ENCODE assay signal across 19 cellular contexts in genomic region chr3:140472621-140473020, GRCh38.
"Had no signal": no experiment of that assay in that cellular context is flagged by ENCODE, and none has a peak within 500 bp of the region (broad histone marks: within the 10 kb centered on the region; RNA-seq: fewer than 3 reads in every experiment).

No MANE protein-coding gene starts in this region.

- ATAC-seq: activated CD4-positive, CD25-positive, alpha-beta regulatory T cell treated with anti-CD3 and anti-CD28 coated beads, Interleukin-2, amount 50 U/mL, for 24 hours; activated T-cell treated with anti-CD3 and anti-CD28 coated beads, Interleukin-2, amount 50 U/mL, for 72 hours; heart left ventricle had no signal

- H3K4me3 ChIP-seq: ascending aorta, cardiac muscle cell, heart left ventricle, left ventricle myocardium inferior, tibial artery had no signal

- H3K9me3 ChIP-seq: ascending aorta, heart left ventricle, left ventricle myocardium inferior, tibial artery had no signal

- H3K36me3 ChIP-seq: ascending aorta, cardiac muscle cell, heart left ventricle, left ventricle myocardium inferior, tibial artery had no signal

- FAIRE-seq: frontal cortex, kidney had no signal

- H3K4me1 ChIP-seq: ascending aorta, left ventricle myocardium inferior, tibial artery had no signal

- H3K27me3 ChIP-seq: ascending aorta, heart left ventricle, tibial artery had no signal

- H3K27ac ChIP-seq: ascending aorta, cardiac muscle cell, heart left ventricle, left ventricle myocardium inferior, tibial artery had no signal

- DNase-seq: activated effector memory CD4-positive, alpha-beta T cell treated with anti-CD3 and anti-CD28 coated beads, Interleukin-2, amount 50 U/mL, for 16 hours; activated naive CD4-positive, alpha-beta T cell treated with anti-CD3 and anti-CD28 coated beads, Interleukin-2, amount 50 U/mL, for 16 hours; activated T-cell treated with anti-CD3 and anti-CD28 coated beads, Interleukin-2, amount 50 U/mL, for 72 hours; effector CD8-positive, alpha-beta T cell; heart left ventricle; kidney; left ventricle myocardium inferior; mammary epithelial cell; midbrain; nucleus accumbens; posterior cingulate gyrus; stimulated activated CD4-positive, alpha-beta T cell treated with anti-CD3 and anti-CD28 coated beads, Interleukin-2, amount 100 ng/mL, for 24 hours; stimulated activated naive CD4-positive, alpha-beta T cell treated with Interleukin-2 at 50 U/mL for 16 hours; substantia nigra; tibial artery had no signal
